Comparison of ENCODE assay signal across 19 cellular contexts in the genomic region with DNA sequence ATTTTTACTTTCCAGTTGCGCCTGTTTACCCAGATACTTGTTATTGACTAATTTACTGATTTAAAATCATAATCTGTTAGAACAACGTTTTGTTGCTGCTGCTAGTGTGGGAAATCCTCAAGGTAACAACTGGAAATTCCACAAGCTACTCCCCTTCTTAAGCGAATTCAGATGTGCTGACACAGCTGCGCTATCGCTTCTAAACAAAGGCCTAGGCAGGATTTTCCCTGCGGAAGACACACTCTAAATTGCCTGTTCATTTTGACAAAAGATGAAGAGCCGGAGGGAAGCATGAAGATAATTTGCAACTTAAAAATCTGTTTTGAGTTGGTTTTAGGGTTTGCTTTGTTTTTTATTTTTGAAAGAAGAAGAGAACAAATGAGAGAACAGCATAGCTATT.
DNase-seq lines count a peak whose midpoint lies in the region; ATAC-seq and TF ChIP-seq lines count a peak whose summit lies in the region.
"Had no signal": no experiment of that assay in that cellular context is flagged by ENCODE, and none has a peak within 500 bp of the region (broad histone marks: within the 10 kb centered on the region; RNA-seq: fewer than 3 reads in every experiment).

No MANE protein-coding gene starts in this region.

- no peaks in the 10 kb centered on the region for H3K9me3 ChIP-seq in smooth muscle cell (replicated peaks; ENCODE audit: low read depth)
- H3K9me3 ChIP-seq: heart left ventricle, testis had no signal

- peak overlapping the region; percentile 39 for H3K4me3 Mint-ChIP-seq in WTC11
- H3K4me3 Mint-ChIP-seq in HFFc6, result no peak overlapping the region
- H3K4me3 Mint-ChIP-seq: activated T-helper 17 cell treated with anti-CD3 and anti-CD28 coated beads, Interleukin-2, amount 50 U/mL, for 72 hours had no signal

- H4K8ac ChIP-seq in mesendoderm (ENCODE audit: low read depth, low read length), result no peak overlapping the region

- DNase-seq in NCI-H146 (lab: John Stamatoyannopoulos, UW), result peak; percentile 68
- DNase-seq in WTC11 (ENCODE audit: low spot score), result no peak
- peak; percentile 56 for DNase-seq in mesendoderm
- DNase-seq in smooth muscle cell (lab: John Stamatoyannopoulos, UW; ENCODE audit: unreplicated experiment), result no peak
- no peak for DNase-seq in HFFc6
- no peak for DNase-seq in NCI-H526 (lab: John Stamatoyannopoulos, UW)
- DNase-seq: activated CD4-positive, CD25-positive, alpha-beta regulatory T cell treated with anti-CD3 and anti-CD28 coated beads, Interleukin-2, amount 50 U/mL, for 72 hours; AML-193; effector CD4-positive, alpha-beta T cell; GDM1; heart left ventricle; NCI-H1048; NCI-H446; SHP77 treated with DMSO at 0.1 percent for 48 hours; T-helper 2 cell; testis had no signal

- no peaks in the 10 kb centered on the region for H3K79me1 ChIP-seq in mesendoderm (ENCODE audit: low read length)

- no CpG with 5 or more reads among the region's 7 CpGs for WGBS in mesendoderm (ENCODE audit: extremely low coverage, insufficient coverage, low lambda C conversion rate)
- 48% methylated on average over 7 of the region's 7 CpGs for WGBS in smooth muscle cell (ENCODE audit: low lambda C conversion rate)

- H3K36me3 Mint-ChIP-seq in WTC11 (peaks cover 24% of the 10 kb centered on the region), HFFc6 (ENCODE audit: low read depth) (peaks cover 20% of the 10 kb centered on the region)

- no peaks in the 10 kb centered on the region for H3K36me3 ChIP-seq in mesendoderm (ENCODE audit: control insufficient read depth, insufficient read depth, low read length)
- peaks cover 4% of the 10 kb centered on the region for H3K36me3 ChIP-seq in smooth muscle cell (ENCODE audit: low read depth)

- H3K27me3 ChIP-seq in mesendoderm (ENCODE audit: insufficient read depth, low read length, poor library complexity) (no peaks in the 10 kb centered on the region), smooth muscle cell (ENCODE audit: low read depth) (no peaks in the 10 kb centered on the region)
- H3K27me3 ChIP-seq: heart left ventricle, testis had no signal

- H3K27ac ChIP-seq in mesendoderm (ENCODE audit: low read depth, low read length) (no peak overlapping the region), smooth muscle cell (ENCODE audit: low read depth) (peak overlapping the region; percentile 63)
- H3K27ac ChIP-seq: testis had no signal

- no peak overlapping the region for H3K23ac ChIP-seq in mesendoderm (ENCODE audit: low read length)

- no peaks in the 10 kb centered on the region for H3K27me3 Mint-ChIP-seq in WTC11 (ENCODE audit: low read depth)
- no peaks in the 10 kb centered on the region; the same call in 1 of the 2 replicates for H3K27me3 Mint-ChIP-seq in HFFc6 (ENCODE audit: insufficient read depth)
- H3K27me3 Mint-ChIP-seq: activated T-helper 17 cell treated with anti-CD3 and anti-CD28 coated beads, Interleukin-2, amount 50 U/mL, for 72 hours had no signal

- no peaks in the 10 kb centered on the region for H4K20me1 ChIP-seq in smooth muscle cell (ENCODE audit: low read depth)

- no peak overlapping the region for H3K4me3 ChIP-seq in mesendoderm (ENCODE audit: low read length)
- H3K4me3 ChIP-seq in smooth muscle cell, result no peak overlapping the region
- H3K4me3 ChIP-seq: GM12878, heart left ventricle, testis had no signal

- H4K5ac ChIP-seq in mesendoderm (ENCODE audit: low read length), result no peak overlapping the region

- peak overlapping the region; percentile 96 for H3K27ac Mint-ChIP-seq in WTC11
- no peak overlapping the region for H3K27ac Mint-ChIP-seq in HFFc6
- H3K27ac Mint-ChIP-seq: activated T-helper 17 cell treated with anti-CD3 and anti-CD28 coated beads, Interleukin-2, amount 50 U/mL, for 72 hours had no signal

- no peak overlapping the region for H2BK120ac ChIP-seq in mesendoderm (ENCODE audit: low read depth, low read length)

- peak; percentile 62 for ATAC-seq in WTC11
- ATAC-seq in GM19395 (IDR thresholded peaks at IDR 0.05; ENCODE audit: unreplicated experiment), result no peak
- ATAC-seq: activated T-helper 17 cell treated with anti-CD3 and anti-CD28 coated beads, Interleukin-2, amount 50 U/mL, for 72 hours; GM12878 had no signal

- H2AFZ ChIP-seq in smooth muscle cell (ENCODE audit: low read depth), result no peak overlapping the region

- H3K56ac ChIP-seq in mesendoderm (ENCODE audit: low read length), result no peak overlapping the region

- no peaks in the 10 kb centered on the region for H3K79me2 ChIP-seq in mesendoderm (ENCODE audit: control insufficient read depth, insufficient read depth, low read length)
- H3K79me2 ChIP-seq in smooth muscle cell (ENCODE audit: low read depth), result no peaks in the 10 kb centered on the region

- no peak overlapping the region for H3K4me2 ChIP-seq in mesendoderm (ENCODE audit: low read length)
- no peak overlapping the region for H3K4me2 ChIP-seq in smooth muscle cell

- H3K9me3 Mint-ChIP-seq in WTC11 (no peaks in the 10 kb centered on the region), HFFc6 (no peaks in the 10 kb centered on the region)
- H3K9me3 Mint-ChIP-seq: activated T-helper 17 cell treated with anti-CD3 and anti-CD28 coated beads, Interleukin-2, amount 50 U/mL, for 72 hours had no signal

- no peak overlapping the region for H3K18ac ChIP-seq in mesendoderm (ENCODE audit: low read length)

- H3K9ac ChIP-seq in mesendoderm (ENCODE audit: low read length), result no peak overlapping the region
- H3K9ac ChIP-seq in smooth muscle cell (ENCODE audit: low read depth), result no peak overlapping the region

- H2BK5ac ChIP-seq in mesendoderm (ENCODE audit: low read length), result no peak overlapping the region

- TF ChIP-seq CTCF in WTC11 (IDR thresholded peaks at IDR 0.05) (no peak), smooth muscle cell (IDR thresholded peaks at IDR 0.05; ENCODE audit: borderline replicate concordance, insufficient read depth, poor library complexity, severe bottlenecking) (no peak), HFFc6 (IDR thresholded peaks at IDR 0.05) (no peak)

- H2BK15ac ChIP-seq in mesendoderm (replicated peaks; ENCODE audit: low read depth), result no peak overlapping the region

- POLR2A ChIA-PET in WTC11 (lab: Charles Lee), result interaction anchor here (0.6 kb wide), 1 partner anchor 9 kb away, joined by 3 read pairs; no protein-coding TSS in a partner anchor

- CTCF ChIA-PET in WTC11 (lab: Charles Lee), result interaction anchor here (1.1 to 2.9 kb wide), 5 partner anchors 9 to 152 kb away, joined by 3 to 9 read pairs (median 4); no protein-coding TSS in a partner anchor

- no peaks in the 10 kb centered on the region for H3F3A ChIP-seq in smooth muscle cell (ENCODE audit: low read depth)

- H3K4me1 ChIP-seq in mesendoderm (ENCODE audit: control insufficient read depth, low read depth, low read length) (no peaks in the 10 kb centered on the region), smooth muscle cell (ENCODE audit: low read depth) (peaks cover 24% of the 10 kb centered on the region)
- H3K4me1 ChIP-seq: testis had no signal

- H3K4ac ChIP-seq in mesendoderm (ENCODE audit: low read depth, low read length), result no peak overlapping the region

- H2AK5ac ChIP-seq in mesendoderm (ENCODE audit: low read length), result no peak overlapping the region

- H3K4me1 Mint-ChIP-seq in WTC11, result peaks cover 84% of the 10 kb centered on the region
- H3K4me1 Mint-ChIP-seq in HFFc6 (ENCODE audit: low read depth), result no peaks in the 10 kb centered on the region
- H3K4me1 Mint-ChIP-seq: activated T-helper 17 cell treated with anti-CD3 and anti-CD28 coated beads, Interleukin-2, amount 50 U/mL, for 72 hours had no signal

TF ChIP-seq in WTC11, 78 proteins besides CTCF, POLR2A, EP300 and RAD21:
- 0 out of 2 replicates have a peak, but pooled peaks have one; percentile 25 for TF ChIP-seq TEAD1 (CRISPR knock-in tag; IDR thresholded peaks at IDR 0.05)
- no peak for TF ChIP-seq ATF1 (CRISPR knock-in tag; IDR thresholded peaks at IDR 0.05)

Comparison
In these comparisons a context has a peak if more than half of its experiments do, and no peak if none do; other contexts are left out.
1. DNase-seq: peak in NCI-H146 (single experiment) and mesendoderm (single experiment); none in WTC11 (single experiment), smooth muscle cell (single experiment), HFFc6 (single experiment) and NCI-H526 (0 of 2).